ENCODE assay signal across 23 cellular contexts in the genomic region with DNA sequence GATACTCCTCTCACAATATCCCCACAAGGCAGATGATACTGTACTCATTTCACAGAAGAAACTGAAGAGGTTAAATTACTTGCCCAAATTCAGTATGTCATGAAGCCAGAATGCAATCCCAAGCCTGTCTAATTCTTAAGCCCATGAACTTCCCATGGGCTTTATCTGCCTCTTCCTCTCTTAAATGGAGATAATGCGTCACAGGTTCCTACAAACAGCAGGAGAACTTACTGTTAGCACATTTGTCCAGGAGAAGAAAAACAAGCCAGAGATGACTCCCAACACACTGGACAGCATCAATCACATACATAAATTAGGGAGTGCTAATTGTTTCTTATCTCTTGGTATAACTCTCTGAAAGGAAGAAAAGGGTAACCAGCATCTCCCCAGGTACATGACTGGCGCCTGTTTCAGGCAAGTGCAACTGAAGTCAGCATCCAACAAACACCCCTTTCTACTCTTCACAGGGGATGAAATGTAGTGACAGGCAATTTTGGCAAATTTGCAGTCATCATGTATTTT. TPM values are rescaled to one million over a fixed set of nuclear protein-coding genes. Genes with fewer than 3 reads are reported as not detected.
A peak's percentile ranks its signal among the peaks of the same experiment; 100 is the strongest.
DNase-seq lines count a peak whose midpoint lies in the region; ATAC-seq and TF ChIP-seq lines count a peak whose summit lies in the region.
"Had no signal": no experiment of that assay in that cellular context is flagged by ENCODE, and none has a peak within 500 bp of the region (broad histone marks: within the 10 kb centered on the region; RNA-seq: fewer than 3 reads in every experiment).

No MANE protein-coding gene starts in this region.

- WGBS in trophoblast cell (ENCODE audit: extremely low coverage, insufficient coverage, insufficient read length) = no CpG with 5 or more reads among the region's 2 CpGs
- WGBS in SK-N-SH (ENCODE audit: low lambda C conversion rate) = 97% methylated on average over 2 of the region's 2 CpGs
- WGBS in endodermal cell (ENCODE audit: insufficient coverage in 1 of 2, insufficient read length in 1 of 2), 2 experiments = 88% methylated on average over 2 of the region's 2 CpGs; no CpG with 5 or more reads in 1 of the 2 experiments

- no peaks in the 10 kb centered on the region for H3K27me3 ChIP-seq in brain microvascular endothelial cell (replicated peaks)
- H3K27me3 ChIP-seq in trophoblast cell (ENCODE audit: insufficient read depth, low read length) = no peaks in the 10 kb centered on the region
- no peaks in the 10 kb centered on the region for H3K27me3 ChIP-seq in SK-N-SH (ENCODE audit: insufficient read depth)
- H3K27me3 ChIP-seq in endodermal cell (ENCODE audit: control insufficient read depth, insufficient read depth, low read length, poor library complexity, severe bottlenecking) = no peaks in the 10 kb centered on the region
- H3K27me3 ChIP-seq: BLaER1 treated with 17β-estradiol and CSF1 and Interleukin-3, amounts not matched to agents 10 nM and 100 nM; sigmoid colon had no signal

- no peak overlapping the region for H4K12ac ChIP-seq in trophoblast cell (ENCODE audit: low read depth, low read length)

- H3K4me3 ChIP-seq in brain microvascular endothelial cell (ENCODE audit: low read depth, low read length) (no peak overlapping the region), trophoblast cell (ENCODE audit: low read depth, low read length) (no peak overlapping the region), SK-N-SH (ENCODE audit: low read depth in 2 of 2, low read length in 1 of 2) (no peak overlapping the region), endodermal cell (ENCODE audit: low read length) (no peak overlapping the region)
- H3K4me3 ChIP-seq: BLaER1 treated with 17β-estradiol and CSF1 and Interleukin-3, amounts not matched to agents 10 nM and 100 nM; prostate gland; sigmoid colon had no signal

- H3K4ac ChIP-seq in trophoblast cell (ENCODE audit: low read depth, low read length) = no peak overlapping the region

- H2BK5ac ChIP-seq in trophoblast cell (ENCODE audit: low read depth, low read length, poor library complexity) = no peak overlapping the region

- POLR2A ChIA-PET in SK-N-SH (lab: Yijun Ruan, JAX) = no interaction called here

- in situ Hi-C loops in brain microvascular endothelial cell (cut with HindIII; ENCODE audit: low pct_ligation_motif_present, low sequenced_read_pairs) = no loop called here

- H3K9ac ChIP-seq in trophoblast cell (ENCODE audit: low read length) (no peak overlapping the region), SK-N-SH (no peak overlapping the region), endodermal cell (ENCODE audit: extremely low read depth, low read length, poor library complexity, severe bottlenecking) (no peak overlapping the region)
- H3K9ac ChIP-seq: BLaER1 treated with 17β-estradiol and CSF1 and Interleukin-3, amounts not matched to agents 10 nM and 100 nM had no signal

- no peak overlapping the region for H2BK120ac ChIP-seq in trophoblast cell (ENCODE audit: insufficient read depth, low read length, poor library complexity)

- H3K36me3 ChIP-seq in brain microvascular endothelial cell (replicated peaks) (no peaks in the 10 kb centered on the region), trophoblast cell (ENCODE audit: control insufficient read depth in 1 of 2, insufficient read depth in 2 of 2, low read length in 2 of 2) (no peaks in the 10 kb centered on the region), SK-N-SH (replicated peaks in 1 of 2; ENCODE audit: control insufficient read depth in 1 of 2, insufficient read depth in 2 of 2, low read length in 1 of 2) (no peaks in the 10 kb centered on the region), endodermal cell (ENCODE audit: control insufficient read depth, insufficient read depth, low read length) (no peaks in the 10 kb centered on the region)
- H3K36me3 ChIP-seq: prostate gland, sigmoid colon had no signal

- no peak overlapping the region for H3K23ac ChIP-seq in trophoblast cell (ENCODE audit: low read length)

- CTCF ChIA-PET in SK-N-SH (lab: Yijun Ruan, JAX) = no interaction called here

- H3K4me2 ChIP-seq in trophoblast cell (ENCODE audit: low read length) (no peak overlapping the region), SK-N-SH (no peak overlapping the region)

- no peak for TF ChIP-seq RAD21 in SK-N-SH (IDR thresholded peaks at IDR 0.05; ENCODE audit: low read length)

- peak overlapping the region; percentile 36 for H3K27ac Mint-ChIP-seq in stimulated activated naive CD8-positive, alpha-beta T cell treated with anti-CD3 and anti-CD28 coated beads, Interleukin-15, Interleukin-2, amounts not matched to agents 100 ng/mL and 50 ng/mL, for 24 hours
- H3K27ac Mint-ChIP-seq in central memory CD8-positive, alpha-beta T cell (ENCODE audit: low read depth) = peak overlapping the region; percentile 44
- H3K27ac Mint-ChIP-seq in naive B cell (peak overlapping the region in 5 of 6 donors; percentile 5 to 83 (median 73)), endodermal cell (no peak overlapping the region)
- H3K27ac Mint-ChIP-seq: activated CD4-positive, alpha-beta memory T cell treated with anti-CD3 and anti-CD28 coated beads for 36 hours; activated naive CD8-positive, alpha-beta T cell treated with anti-CD3 and anti-CD28 coated beads, Interleukin-2, amount 10 ng/mL, durations not matched to agents 7 days and 5 days; WTC11 had no signal

- H3K79me1 ChIP-seq in trophoblast cell (ENCODE audit: low read length) = no peaks in the 10 kb centered on the region

- no peaks in the 10 kb centered on the region for H3F3A ChIP-seq in SK-N-SH (replicated peaks; ENCODE audit: insufficient read depth)

- TF ChIP-seq EP300 in SK-N-SH (IDR thresholded peaks at IDR 0.05; ENCODE audit: borderline replicate concordance in 1 of 2, low read depth in 1 of 2, low read length in 1 of 2) = no peak

- H3K4me3 Mint-ChIP-seq in stimulated activated naive CD8-positive, alpha-beta T cell treated with anti-CD3 and anti-CD28 coated beads, Interleukin-15, Interleukin-2, amounts not matched to agents 100 ng/mL and 50 ng/mL, for 24 hours = no peak overlapping the region
- H3K4me3 Mint-ChIP-seq in central memory CD8-positive, alpha-beta T cell = no peak overlapping the region
- H3K4me3 Mint-ChIP-seq in naive B cell (peak overlapping the region in 4 of 8 donors; percentile 11 to 76 (median 26)), endodermal cell (no peak overlapping the region)
- H3K4me3 Mint-ChIP-seq: activated CD4-positive, alpha-beta memory T cell treated with anti-CD3 and anti-CD28 coated beads for 36 hours; activated naive CD8-positive, alpha-beta T cell treated with anti-CD3 and anti-CD28 coated beads, Interleukin-2, amount 10 ng/mL, durations not matched to agents 7 days and 5 days; WTC11 had no signal

- H4K91ac ChIP-seq in trophoblast cell (ENCODE audit: low read depth, low read length) = no peak overlapping the region

- H4K20me1 ChIP-seq in SK-N-SH (ENCODE audit: insufficient read depth) = peaks cover 4% of the 10 kb centered on the region; the same call in 1 of the 2 replicates

- TF ChIP-seq CTCF in brain microvascular endothelial cell (IDR thresholded peaks at IDR 0.05; ENCODE audit: low read depth, low read length, missing control alignments) (no peak), SK-N-SH (IDR thresholded peaks at IDR 0.05) (no peak), endodermal cell (conservative IDR thresholded peaks at IDR 0.05) (no peak)

- H3K36me3 Mint-ChIP-seq in stimulated activated naive CD8-positive, alpha-beta T cell treated with anti-CD3 and anti-CD28 coated beads, Interleukin-15, Interleukin-2, amounts not matched to agents 100 ng/mL and 50 ng/mL, for 24 hours (ENCODE audit: low read depth) = peaks cover 9% of the 10 kb centered on the region
- H3K36me3 Mint-ChIP-seq in central memory CD8-positive, alpha-beta T cell (ENCODE audit: insufficient read depth) = peaks cover 7% of the 10 kb centered on the region
- H3K36me3 Mint-ChIP-seq in naive B cell (peaks cover 7 to 8% of the 10 kb centered on the region in 2 donors), endodermal cell (ENCODE audit: low read depth) (no peaks in the 10 kb centered on the region)
- H3K36me3 Mint-ChIP-seq: WTC11 had no signal

- H2BK12ac ChIP-seq in trophoblast cell (ENCODE audit: low read length) = no peak overlapping the region

- H3K4me1 Mint-ChIP-seq in stimulated activated naive CD8-positive, alpha-beta T cell treated with anti-CD3 and anti-CD28 coated beads, Interleukin-15, Interleukin-2, amounts not matched to agents 100 ng/mL and 50 ng/mL, for 24 hours (ENCODE audit: low read depth) = peaks cover 69% of the 10 kb centered on the region
- H3K4me1 Mint-ChIP-seq in central memory CD8-positive, alpha-beta T cell = peaks cover 42% of the 10 kb centered on the region
- peaks cover 42 to 83% (median 58%) of the 10 kb centered on the region in 3 donors for H3K4me1 Mint-ChIP-seq in naive B cell
- H3K4me1 Mint-ChIP-seq in endodermal cell = peaks cover 20% of the 10 kb centered on the region

- H3K9me2 ChIP-seq in SK-N-SH = no peaks in the 10 kb centered on the region

- H3K79me2 ChIP-seq in trophoblast cell (ENCODE audit: control insufficient read depth, insufficient read depth, low read length, poor library complexity) (no peaks in the 10 kb centered on the region), SK-N-SH (ENCODE audit: insufficient read depth) (peaks cover 62% of the 10 kb centered on the region)

- H2AFZ ChIP-seq in trophoblast cell (ENCODE audit: insufficient read depth, low read length, poor library complexity) (no peak overlapping the region), SK-N-SH (ENCODE audit: low read depth) (no peak overlapping the region)

- H3K27me3 Mint-ChIP-seq in stimulated activated naive CD8-positive, alpha-beta T cell treated with anti-CD3 and anti-CD28 coated beads, Interleukin-15, Interleukin-2, amounts not matched to agents 100 ng/mL and 50 ng/mL, for 24 hours = no peaks in the 10 kb centered on the region
- H3K27me3 Mint-ChIP-seq in central memory CD8-positive, alpha-beta T cell = no peaks in the 10 kb centered on the region
- H3K27me3 Mint-ChIP-seq in naive B cell = no peaks in the 10 kb centered on the region
- H3K27me3 Mint-ChIP-seq in endodermal cell (ENCODE audit: insufficient read depth) = no peaks in the 10 kb centered on the region
- H3K27me3 Mint-ChIP-seq: activated CD4-positive, alpha-beta memory T cell treated with anti-CD3 and anti-CD28 coated beads for 36 hours; activated naive CD8-positive, alpha-beta T cell treated with anti-CD3 and anti-CD28 coated beads, Interleukin-2, amount 10 ng/mL, durations not matched to agents 7 days and 5 days had no signal

- no peak overlapping the region for H3K14ac ChIP-seq in trophoblast cell (ENCODE audit: low read length)

- H4K8ac ChIP-seq in trophoblast cell (ENCODE audit: low read depth, low read length) = no peak overlapping the region

- no peak for DNase-seq in stimulated activated naive CD8-positive, alpha-beta T cell treated with anti-CD3 and anti-CD28 coated beads, Interleukin-15, Interleukin-2, amounts not matched to agents 100 U/mL and 50 U/mL, for 24 hours
- no peak for DNase-seq in central memory CD8-positive, alpha-beta T cell (ENCODE audit: low spot score in 2 of 2)
- DNase-seq in naive B cell (no peak), brain microvascular endothelial cell (no peak), trophoblast cell (no peak), SK-N-SH (no peak), endodermal cell (no peak)
- DNase-seq: activated CD4-positive, alpha-beta memory T cell treated with anti-CD3 and anti-CD28 coated beads for 36 hours; activated naive CD8-positive, alpha-beta T cell treated with anti-CD3 and anti-CD28 coated beads, Interleukin-2, amount 10 ng/mL, durations not matched to agents 7 days and 5 days; cerebellar nuclear complex; DMS79 treated with DMSO at 0.1 percent for 48 hours; hippocampal formation; IMR-90; NCI-H1105; NCI-H2029 treated with DMSO at 0.1 percent for 48 hours; NCI-H2227 treated with DMSO at 0.1 percent for 48 hours; sigmoid colon; stimulated activated CD4-positive, alpha-beta T cell treated with anti-CD3 and anti-CD28 coated beads, Interleukin-15, amount 100 ng/mL, for 24 hours; T-helper 9 cell had no signal

- no peak overlapping the region for H2AK5ac ChIP-seq in trophoblast cell (ENCODE audit: low read length)

- peaks cover 5% of the 10 kb centered on the region for H3K9me3 Mint-ChIP-seq in stimulated activated naive CD8-positive, alpha-beta T cell treated with anti-CD3 and anti-CD28 coated beads, Interleukin-15, Interleukin-2, amounts not matched to agents 100 ng/mL and 50 ng/mL, for 24 hours
- H3K9me3 Mint-ChIP-seq in central memory CD8-positive, alpha-beta T cell = no peaks in the 10 kb centered on the region
- H3K9me3 Mint-ChIP-seq in naive B cell (no peaks in the 10 kb centered on the region), endodermal cell (no peaks in the 10 kb centered on the region)
- H3K9me3 Mint-ChIP-seq: activated CD4-positive, alpha-beta memory T cell treated with anti-CD3 and anti-CD28 coated beads for 36 hours had no signal

- H3K9me3 ChIP-seq in trophoblast cell (ENCODE audit: insufficient read depth, low read depth, low read length) (no peaks in the 10 kb centered on the region), SK-N-SH (no peaks in the 10 kb centered on the region), endodermal cell (ENCODE audit: control insufficient read depth, low read length) (no peaks in the 10 kb centered on the region)
- H3K9me3 ChIP-seq: prostate gland, sigmoid colon had no signal

- H3K18ac ChIP-seq in trophoblast cell (ENCODE audit: low read length) = no peak overlapping the region

- no peak for ATAC-seq in stimulated activated naive CD8-positive, alpha-beta T cell treated with anti-CD3 and anti-CD28 coated beads, Interleukin-15, Interleukin-2, amounts not matched to agents 100 U/mL and 50 U/mL, for 24 hours
- no peak for ATAC-seq in central memory CD8-positive, alpha-beta T cell (replicated peaks; ENCODE audit: extremely low read depth, poor library complexity, severe bottlenecking)
- no peak for ATAC-seq in naive B cell (ENCODE audit: low read depth in 2 of 2)
- ATAC-seq: WTC11 had no signal

- H3K4me1 ChIP-seq in trophoblast cell (ENCODE audit: control insufficient read depth in 1 of 2, insufficient read depth in 2 of 2, low read length in 2 of 2) (no peaks in the 10 kb centered on the region), SK-N-SH (ENCODE audit: control insufficient read depth in 1 of 2, insufficient read depth in 2 of 2, low read depth in 1 of 2, low read length in 1 of 2) (peaks cover 0 to 2% of the 10 kb centered on the region in 2 experiments; a peak in 1 of 4 replicates), endodermal cell (ENCODE audit: control insufficient read depth, insufficient read depth, low read length) (no peaks in the 10 kb centered on the region)
- H3K4me1 ChIP-seq: prostate gland had no signal

- H3K27ac ChIP-seq in brain microvascular endothelial cell = no peak overlapping the region
- no peak overlapping the region for H3K27ac ChIP-seq in trophoblast cell (ENCODE audit: low read depth, low read length)
- no peak overlapping the region for H3K27ac ChIP-seq in SK-N-SH (ENCODE audit: low read depth in 2 of 2, low read length in 1 of 2)
- no peak overlapping the region for H3K27ac ChIP-seq in endodermal cell (ENCODE audit: low read depth, low read length)
- H3K27ac ChIP-seq: BLaER1 treated with 17β-estradiol and CSF1 and Interleukin-3, amounts not matched to agents 10 nM and 100 nM; prostate gland; sigmoid colon had no signal

RNA-seq across cellular contexts. Expression of gene ITSN2, which starts 27.3 kb away (rescaled TPM):
- polyA plus RNA-seq in naive B cell (ENCODE audit: low read depth in 6 of 6) (100 to 1,000 TPM in 4 of 6 donors, 10 to 100 TPM in 2; 57.8 to 163 (median 113) TPM), SK-N-SH (2012; rRNA removed) (11.9 TPM in 2 replicates)
- 15.1 and 15.6 TPM in 2 replicates for polyA plus RNA-seq in trophoblast cell (2013)
- polyA plus RNA-seq in SK-N-SH (2012; cell fraction: cytosol; rRNA removed) = 8.3 and 10.9 TPM in 2 replicates
- 38.9 and 39.9 TPM in 2 replicates for polyA plus RNA-seq in SK-N-SH (2012; cell fraction: nucleus; rRNA removed)
- total RNA-seq in endodermal cell = 10 to 100 TPM; 12.6 to 16.8 TPM
- 7.1 TPM for polyA plus RNA-seq in endodermal cell (2013, experiment 1 of 2)
- polyA plus RNA-seq in endodermal cell (2013, experiment 2 of 2) = 6.7 TPM
